In the genomic region with DNA sequence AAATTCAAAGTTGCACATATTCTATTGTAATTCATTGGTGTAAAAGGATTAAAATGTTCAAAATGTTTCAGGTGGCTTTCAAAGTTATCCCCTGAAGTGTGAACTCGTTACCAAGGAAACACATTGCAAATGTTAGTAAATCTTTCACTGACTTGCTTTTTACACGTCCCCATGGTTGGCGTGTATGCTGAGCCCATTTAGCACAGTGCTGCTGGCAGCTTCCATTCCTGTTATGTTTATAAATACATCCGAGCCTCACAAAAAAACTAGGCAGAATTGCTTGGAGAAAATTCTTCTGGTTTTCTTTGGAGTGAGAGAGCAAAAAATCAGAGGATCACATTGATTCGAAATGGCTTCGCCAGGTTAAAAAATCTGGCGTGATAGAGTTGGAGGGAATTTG, we compare ENCODE assay signal across 15 cellular contexts.
DNase-seq lines count a peak whose midpoint lies in the region; ATAC-seq and TF ChIP-seq lines count a peak whose summit lies in the region.
"Had no signal": no experiment of that assay in that cellular context is flagged by ENCODE, and none has a peak within 500 bp of the region (broad histone marks: within the 10 kb centered on the region; RNA-seq: fewer than 3 reads in every experiment).

No MANE protein-coding gene starts in this region.

- no peaks in the 10 kb centered on the region for H3K36me3 Mint-ChIP-seq in brain
- no peaks in the 10 kb centered on the region for H3K36me3 Mint-ChIP-seq in CD8-positive, alpha-beta memory T cell
- H3K36me3 Mint-ChIP-seq: CD4-positive, CD25-positive, alpha-beta regulatory T cell had no signal

- H3K27ac Mint-ChIP-seq in brain: peak overlapping the region in 3 of 5 experiments; percentile 46 to 69 (median 56)
- H3K27ac Mint-ChIP-seq in CD8-positive, alpha-beta memory T cell: no peak overlapping the region
- H3K27ac Mint-ChIP-seq: CD4-positive, CD25-positive, alpha-beta regulatory T cell had no signal

- DNase-seq in left kidney (ENCODE audit: low read depth, low spot score) (peak; percentile 17), retinal pigment epithelial cell (ENCODE audit: low read depth) (peak; percentile 25), foreskin keratinocyte (no peak)
- no peak for DNase-seq in CD8-positive, alpha-beta memory T cell
- DNase-seq: ACHN; BE2C; C1 segment of cervical spinal cord; Caco-2; CD4-positive, CD25-positive, alpha-beta regulatory T cell; GM23248; HCEC 1CT; IMR-90 had no signal

- no peaks in the 10 kb centered on the region for H3K36me3 ChIP-seq in CD8-positive, alpha-beta memory T cell (ENCODE audit: insufficient read depth, low read length)
- H3K36me3 ChIP-seq: BE2C had no signal

- TF ChIP-seq CTCF in brain (conservative IDR thresholded peaks at IDR 0.05) (no peak), retinal pigment epithelial cell (conservative IDR thresholded peaks at IDR 0.05; ENCODE audit: low read depth, low read length) (no peak), foreskin keratinocyte (conservative IDR thresholded peaks at IDR 0.05) (no peak)

- CTCF ChIA-PET in CD8-positive, alpha-beta memory T cell (lab: Charles Lee): no interaction called here

- no peak overlapping the region for H3K4me3 Mint-ChIP-seq in brain
- no peak overlapping the region for H3K4me3 Mint-ChIP-seq in CD8-positive, alpha-beta memory T cell
- H3K4me3 Mint-ChIP-seq: CD4-positive, CD25-positive, alpha-beta regulatory T cell had no signal

- peaks cover 15% of the 10 kb centered on the region for H3K4me1 ChIP-seq in foreskin keratinocyte
- H3K4me1 ChIP-seq in CD8-positive, alpha-beta memory T cell (ENCODE audit: insufficient read depth, low read length): no peaks in the 10 kb centered on the region
- H3K4me1 ChIP-seq: BE2C had no signal

- no peaks in the 10 kb centered on the region for H3K9me3 ChIP-seq in CD8-positive, alpha-beta memory T cell (ENCODE audit: low read length)
- H3K9me3 ChIP-seq: BE2C, Caco-2 had no signal

- POLR2A ChIA-PET in CD8-positive, alpha-beta memory T cell (lab: Charles Lee): no interaction called here

- H3K27me3 Mint-ChIP-seq in brain: no peaks in the 10 kb centered on the region
- peaks cover 0 to 6% of the 10 kb centered on the region in 2 donors for H3K27me3 Mint-ChIP-seq in CD8-positive, alpha-beta memory T cell
- H3K27me3 Mint-ChIP-seq: CD4-positive, CD25-positive, alpha-beta regulatory T cell had no signal

- no peak overlapping the region for H3K27ac ChIP-seq in foreskin keratinocyte
- no peak overlapping the region for H3K27ac ChIP-seq in CD8-positive, alpha-beta memory T cell (ENCODE audit: low read depth, low read length)
- H3K27ac ChIP-seq: GM23248, HL-60 had no signal

- no peaks in the 10 kb centered on the region for H3K9me3 Mint-ChIP-seq in brain
- H3K9me3 Mint-ChIP-seq in CD8-positive, alpha-beta memory T cell: peaks cover 0 to 4% (median 0%) of the 10 kb centered on the region in 5 donors

- H3K4me1 Mint-ChIP-seq in brain: peaks cover 7% of the 10 kb centered on the region
- no peaks in the 10 kb centered on the region for H3K4me1 Mint-ChIP-seq in CD8-positive, alpha-beta memory T cell

- ATAC-seq in foreskin keratinocyte (no peak), GM18868 (IDR thresholded peaks at IDR 0.05; ENCODE audit: unreplicated experiment) (no peak)

- no peak overlapping the region for H3K4me3 ChIP-seq in retinal pigment epithelial cell (ENCODE audit: low read length)
- no peak overlapping the region for H3K4me3 ChIP-seq in CD8-positive, alpha-beta memory T cell (ENCODE audit: low read length)
- H3K4me3 ChIP-seq: GM23248 had no signal

- no peaks in the 10 kb centered on the region for H3K27me3 ChIP-seq in foreskin keratinocyte
- H3K27me3 ChIP-seq in CD8-positive, alpha-beta memory T cell (ENCODE audit: insufficient read depth, low read length, poor library complexity, severe bottlenecking): no peaks in the 10 kb centered on the region
- H3K27me3 ChIP-seq: BE2C had no signal

Comparison
In these comparisons a context has a peak if more than half of its experiments do, and no peak if none do; other contexts are left out.
1. H3K27ac Mint-ChIP-seq: peak in brain (3 of 5); none in CD8-positive, alpha-beta memory T cell (0 of 8).
2. DNase-seq: peak in left kidney (single experiment) and retinal pigment epithelial cell (single experiment); none in foreskin keratinocyte (0 of 2) and CD8-positive, alpha-beta memory T cell (0 of 5).